30 cellular contexts compared by ENCODE assay signal in genomic region chr10:29169021-29169420, GRCh38.
"Had no signal": no experiment of that assay in that cellular context is flagged by ENCODE, and none has a peak within 500 bp of the region (broad histone marks: within the 10 kb centered on the region; RNA-seq: fewer than 3 reads in every experiment).

No MANE protein-coding gene starts in this region.

- DNase-seq: activated B cell treated with CpG ODN at 0.5 μM for 24 hours; activated CD4-positive, alpha-beta memory T cell treated with anti-CD3 and anti-CD28 coated beads for 36 hours; activated CD4-positive, alpha-beta T cell treated with anti-CD3 and anti-CD28 coated beads for 4 hours; activated CD4-positive, alpha-beta T cell treated with anti-CD3 and anti-CD28 coated beads, Interleukin-2, amount 10 ng/mL, durations not matched to agents 24 days and 14 days; activated CD4-positive, alpha-beta T cell treated with anti-CD3 and anti-CD28 coated beads, Interleukin-2, amount 50 U/mL, for 1 hour; activated CD4-positive, alpha-beta T cell treated with anti-CD3 and anti-CD28 coated beads, Interleukin-2, amount 50 U/mL, for 4 hours; activated CD4-positive, CD25-positive, alpha-beta regulatory T cell treated with anti-CD3 and anti-CD28 coated beads, Interleukin-2, amount 50 U/mL, for 72 hours; activated CD8-positive, alpha-beta memory T cell treated with anti-CD3 and anti-CD28 coated beads, Interleukin-2, amount 50 U/mL, for 4 hours; activated CD8-positive, alpha-beta T cell treated with anti-CD3 and anti-CD28 coated beads for 36 hours; activated effector memory CD4-positive, alpha-beta T cell treated with anti-CD3 and anti-CD28 coated beads, Interleukin-2, amount 50 U/mL, for 16 hours; activated gamma-delta T cell treated with Interleukin-2 at 50 U/mL for 16 hours; activated naive CD4-positive, alpha-beta T cell; activated naive CD4-positive, alpha-beta T cell treated with anti-CD3 and anti-CD28 coated beads for 36 hours; activated naive CD4-positive, alpha-beta T cell treated with anti-CD3 and anti-CD28 coated beads, Interleukin-2, amount 50 U/mL, for 16 hours; activated naive CD8-positive, alpha-beta T cell treated with anti-CD3 and anti-CD28 coated beads for 36 hours; activated T-cell treated with anti-CD3 and anti-CD28 coated beads for 4 hours; activated T-cell treated with anti-CD3 and anti-CD28 coated beads, Interleukin-2, amount 50 U/mL, for 1 hour; activated T-cell treated with anti-CD3 and anti-CD28 coated beads, Interleukin-2, amount 50 U/mL, for 4 hours; activated T-cell treated with anti-CD3 and anti-CD28 coated beads, Interleukin-2, amount 50 U/mL, for 72 hours; adrenal gland; amniotic stem cell; aorta; body of pancreas; brain microvascular endothelial cell; central memory CD4-positive, alpha-beta T cell; T-helper 1 cell; T-helper 2 cell; T-helper 9 cell had no signal

- ATAC-seq: activated CD8-positive, alpha-beta T cell treated with anti-CD3 and anti-CD28 coated beads for 36 hours; activated naive CD4-positive, alpha-beta T cell treated with anti-CD3 and anti-CD28 coated beads, Interleukin-2, amount 50 U/mL, for 72 hours; activated T-cell treated with anti-CD3 and anti-CD28 coated beads, Interleukin-2, amount 50 U/mL, for 4 hours; activated T-cell treated with anti-CD3 and anti-CD28 coated beads, Interleukin-2, amount 50 U/mL, for 72 hours; activated T-helper 17 cell treated with anti-CD3 and anti-CD28 coated beads, Interleukin-2, amount 50 U/mL, for 72 hours; body of pancreas had no signal
